ENCODE assay signal across 9 cellular contexts in the genomic region with DNA sequence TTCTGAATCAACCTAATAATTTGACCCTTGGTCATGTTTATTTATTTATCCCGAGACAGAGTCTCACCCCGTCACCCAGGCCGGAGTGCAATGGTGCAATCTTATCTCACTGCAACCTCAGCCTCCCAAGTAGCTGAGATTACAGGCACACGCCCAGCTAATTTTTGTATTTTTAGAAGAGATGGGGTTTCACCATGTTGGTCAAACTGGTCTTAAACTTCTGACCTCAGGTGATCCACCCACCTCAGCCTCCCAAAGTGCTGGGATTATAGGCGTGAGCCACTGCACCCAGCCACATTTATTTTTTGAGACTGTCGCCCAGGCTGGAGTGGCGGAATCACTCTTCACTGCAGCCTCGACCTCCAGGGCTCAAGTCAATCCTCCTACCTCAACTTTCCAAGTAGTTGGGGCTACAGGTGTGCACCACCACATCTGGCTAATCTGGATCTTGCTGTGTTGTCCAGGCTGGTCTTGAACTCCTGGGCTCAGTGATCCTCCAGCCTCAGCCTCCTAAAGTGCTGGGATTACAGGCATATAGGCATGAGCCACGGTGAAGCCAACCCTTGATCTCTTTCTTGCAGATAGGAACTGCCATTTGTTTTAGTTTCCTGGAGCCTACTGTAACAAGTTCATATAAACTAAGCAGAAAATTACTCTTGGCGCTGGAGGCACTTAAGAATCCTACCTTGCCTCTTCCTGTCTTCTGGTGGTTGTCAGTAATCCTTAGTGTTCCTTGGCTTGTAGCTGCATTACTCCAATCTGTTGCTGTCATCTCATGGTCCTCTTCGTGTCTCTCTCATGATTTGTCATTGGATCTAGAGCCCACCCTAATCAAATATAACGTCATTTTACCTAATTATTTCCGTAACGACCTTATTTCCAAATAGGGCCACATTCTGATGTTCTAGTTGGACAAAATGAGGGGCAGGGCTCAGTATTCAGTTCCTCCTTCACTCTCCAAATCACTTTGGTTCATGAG. TPM values are rescaled to one million over a fixed set of nuclear protein-coding genes. Genes with fewer than 3 reads are reported as not detected.
DNase-seq lines count a peak whose midpoint lies in the region; ATAC-seq and TF ChIP-seq lines count a peak whose summit lies in the region.
"Had no signal": no experiment of that assay in that cellular context is flagged by ENCODE, and none has a peak within 500 bp of the region (broad histone marks: within the 10 kb centered on the region; RNA-seq: fewer than 3 reads in every experiment).

No MANE protein-coding gene starts in this region.

- peak overlapping the region; percentile 91 for H3K9ac ChIP-seq in Karpas-422 (ENCODE audit: low read length)

- peaks cover 52% of the 10 kb centered on the region for H3K79me2 ChIP-seq in Karpas-422 (ENCODE audit: low read length)

- no peak for TF ChIP-seq POLR2A in sigmoid colon (IDR thresholded peaks at IDR 0.05)

- H3K36me3 ChIP-seq in Caco-2 (ENCODE audit: control insufficient read depth, insufficient read depth, low read length) (peaks cover 9% of the 10 kb centered on the region), Karpas-422 (ENCODE audit: insufficient read depth, low read length) (peaks cover 41% of the 10 kb centered on the region), muscle layer of duodenum (ENCODE audit: control insufficient read depth in 1 of 2, insufficient read depth in 2 of 2, low read length in 2 of 2) (peaks cover 30 to 31% of the 10 kb centered on the region in 2 donors), sigmoid colon (peaks cover 6 to 48% (median 18%) of the 10 kb centered on the region in 4 donors), mucosa of descending colon (ENCODE audit: low read depth) (no peaks in the 10 kb centered on the region)

- CTCF ChIA-PET in Caco-2 (lab: Charles Lee) = no interaction called here
- CTCF ChIA-PET in MCF 10A (lab: Yijun Ruan, JAX) = interaction anchor here (1.2 kb wide), 1 partner anchor 25 kb away, joined by 4 read pairs; no protein-coding TSS in a partner anchor

- no peaks in the 10 kb centered on the region for H3K9me3 Mint-ChIP-seq in Caco-2 (ENCODE audit: unreplicated experiment)
- H3K9me3 Mint-ChIP-seq in MCF 10A (ENCODE audit: unreplicated experiment) = no peaks in the 10 kb centered on the region

- H3K4me2 ChIP-seq in Karpas-422 (ENCODE audit: low read depth, low read length, poor library complexity, severe bottlenecking) = peak overlapping the region; percentile 90

- H3K27ac Mint-ChIP-seq in Caco-2 (ENCODE audit: unreplicated experiment) = peak overlapping the region; percentile 80
- H3K27ac Mint-ChIP-seq in MCF 10A (ENCODE audit: low read depth, unreplicated experiment) = peak overlapping the region; percentile 92

- TF ChIP-seq CTCF in Caco-2 (IDR thresholded peaks at IDR 0.05; ENCODE audit: insufficient read depth in 1 of 2, low read depth in 1 of 2, low read length in 1 of 2, severe bottlenecking in 1 of 2, unreplicated experiment in 1 of 2) = no peak
- no peak for TF ChIP-seq CTCF in MCF 10A (IDR thresholded peaks at IDR 0.05; ENCODE audit: unreplicated experiment)
- no peak for TF ChIP-seq CTCF in sigmoid colon (IDR thresholded peaks at IDR 0.05)
- no peak for TF ChIP-seq CTCF in mucosa of descending colon (IDR thresholded peaks at IDR 0.05)

- H3K27me3 ChIP-seq in Caco-2 (replicated peaks; ENCODE audit: control insufficient read depth, insufficient read depth, low read length) (no peaks in the 10 kb centered on the region), Karpas-422 (ENCODE audit: low read length) (no peaks in the 10 kb centered on the region), muscle layer of duodenum (ENCODE audit: low read depth, low read length) (no peaks in the 10 kb centered on the region), sigmoid colon (no peaks in the 10 kb centered on the region)

- peaks cover 40% of the 10 kb centered on the region for H4K20me1 ChIP-seq in Karpas-422 (ENCODE audit: insufficient read depth, low read depth, low read length)

- no peak for DNase-seq in Caco-2
- DNase-seq in Karpas-422 = peak; percentile 81
- no peak for DNase-seq in MCF 10A (ENCODE audit: unreplicated experiment)
- no peak for DNase-seq in sigmoid colon
- no peak for DNase-seq in mucosa of descending colon
- no peak for DNase-seq in middle frontal gyrus (ENCODE audit: extremely low spot score, low spot score)
- no peak for DNase-seq in central memory CD4-positive, alpha-beta T cell
- DNase-seq: activated CD8-positive, alpha-beta memory T cell treated with anti-CD3 and anti-CD28 coated beads, Interleukin-2, amount 50 U/mL, for 4 hours had no signal

- peaks cover 24% of the 10 kb centered on the region for H3K4me1 Mint-ChIP-seq in Caco-2 (ENCODE audit: low read depth, unreplicated experiment)
- H3K4me1 Mint-ChIP-seq in MCF 10A (ENCODE audit: insufficient read depth, unreplicated experiment) = peaks cover 36% of the 10 kb centered on the region

- no peak for TF ChIP-seq EP300 in sigmoid colon (IDR thresholded peaks at IDR 0.05)

- H3K36me3 Mint-ChIP-seq in Caco-2 (ENCODE audit: insufficient read depth, unreplicated experiment) (peaks cover 80% of the 10 kb centered on the region), MCF 10A (ENCODE audit: insufficient read depth, unreplicated experiment) (peaks cover 74% of the 10 kb centered on the region)

- no peak for ATAC-seq in mucosa of descending colon

- H3K9me2 ChIP-seq in Karpas-422 (replicated peaks; ENCODE audit: insufficient read depth, low read length) = no peaks in the 10 kb centered on the region

- H3K4me3 Mint-ChIP-seq in Caco-2 (ENCODE audit: unreplicated experiment) = peak overlapping the region; percentile 95
- peak overlapping the region; percentile 99 for H3K4me3 Mint-ChIP-seq in MCF 10A (ENCODE audit: unreplicated experiment)

- H3K27ac ChIP-seq in Karpas-422 (ENCODE audit: low read length) (peak overlapping the region; percentile 83), muscle layer of duodenum (ENCODE audit: low read length) (peak overlapping the region; percentile 41), sigmoid colon (peak overlapping the region in 1 of 4 donors; percentile 5)

- POLR2A ChIA-PET in Caco-2 (lab: Charles Lee) = interaction anchor here (0.6 kb wide), 1 partner anchor 43 kb away, joined by 7 read pairs; no protein-coding TSS in a partner anchor
- POLR2A ChIA-PET in MCF 10A (lab: Yijun Ruan, JAX) = interaction anchor here (1.0 to 2.6 kb wide), 6 partner anchors 15 to 303 kb away, joined by 3 to 43 read pairs (median 4); a partner anchor contains a TSS

- WGBS in sigmoid colon, 2 donors = 23 to 62% methylated on average over 14 of the region's 14 CpGs

- H3K27me3 Mint-ChIP-seq in Caco-2 (ENCODE audit: insufficient read depth, unreplicated experiment) (no peaks in the 10 kb centered on the region), MCF 10A (ENCODE audit: insufficient read depth, unreplicated experiment) (no peaks in the 10 kb centered on the region)

- no peak overlapping the region for H2AFZ ChIP-seq in Karpas-422 (ENCODE audit: low read length)

- BruUV-seq in Caco-2 (replicated peaks; lab: Mats Ljungman, UMichigan) (no TSS peak), MCF 10A (replicated peaks; lab: Mats Ljungman, UMichigan) (no TSS peak)

- H3K4me1 ChIP-seq in Caco-2 = peaks cover 18% of the 10 kb centered on the region
- peaks cover 78% of the 10 kb centered on the region for H3K4me1 ChIP-seq in Karpas-422 (ENCODE audit: low read length)
- peaks cover 16 to 78% of the 10 kb centered on the region in 2 donors for H3K4me1 ChIP-seq in muscle layer of duodenum (ENCODE audit: control insufficient read depth in 1 of 2, insufficient read depth in 2 of 2, low read length in 2 of 2)
- H3K4me1 ChIP-seq in sigmoid colon = peaks cover 0 to 74% (median 70%) of the 10 kb centered on the region in 4 donors
- peaks cover 53% of the 10 kb centered on the region for H3K4me1 ChIP-seq in mucosa of descending colon (ENCODE audit: low read depth)

- H3K4me3 ChIP-seq in Caco-2 (ENCODE audit: low read depth, low read length) = 0 out of 2 replicates have a peak overlapping the region, but pooled peaks have one; percentile 6
- H3K4me3 ChIP-seq in Karpas-422 (ENCODE audit: low read length) = peak overlapping the region; percentile 80
- peak overlapping the region in 1 of 2 donors; percentile 1 for H3K4me3 ChIP-seq in muscle layer of duodenum (ENCODE audit: low read depth in 1 of 2, low read length in 2 of 2)
- H3K4me3 ChIP-seq in sigmoid colon = no peak overlapping the region
- H3K4me3 ChIP-seq in mucosa of descending colon = no peak overlapping the region

- intact Hi-C loops in Caco-2 (cut with micrococcal nuclease; ENCODE audit: unreplicated experiment) = no loop called here
- intact Hi-C loops in MCF 10A (cut with micrococcal nuclease) = no loop called here
- intact Hi-C loops in sigmoid colon (cut with DNase I) = loop anchor here (5.0 to 10.0 kb wide), 3 partner anchors 72 to 1609 kb away; a partner anchor contains a TSS
- intact Hi-C loops in mucosa of descending colon (cut with DNase I, micrococcal nuclease) = no loop called here

- H3K9me3 ChIP-seq in Caco-2 = no peaks in the 10 kb centered on the region
- no peaks in the 10 kb centered on the region for H3K9me3 ChIP-seq in Karpas-422 (ENCODE audit: low read length)
- H3K9me3 ChIP-seq in muscle layer of duodenum (ENCODE audit: control insufficient read depth in 1 of 2, low read length in 2 of 2) = no peaks in the 10 kb centered on the region
- H3K9me3 ChIP-seq in sigmoid colon = no peaks in the 10 kb centered on the region
- H3K9me3 ChIP-seq in mucosa of descending colon = no peaks in the 10 kb centered on the region

RNA-seq across cellular contexts. Expression of a gene that starts 2.3 kb away (rescaled TPM):
- total RNA-seq in Caco-2 (2022) = 2,340 and 2,366 TPM in 2 replicates
- 7,996 and 13,063 TPM in 2 replicates for total RNA-seq in Karpas-422 (2014; rRNA removed; shearing (Covaris generic); ENCODE audit: low replicate concordance)
- total RNA-seq in MCF 10A (2022) = 4,063 and 4,680 TPM in 2 replicates
- 1,000 to 10,000 TPM; 2,427 to 4,810 (median 4,005) TPM for total RNA-seq in sigmoid colon
- 1,000 to 10,000 TPM; 3,648 to 7,566 (median 5,490) TPM for polyA plus RNA-seq in sigmoid colon
- 1,000 to 10,000 TPM; 1,579 to 1,936 (median 1,680) TPM for total RNA-seq in mucosa of descending colon

RNA-seq across cellular contexts. Expression of a gene that starts 2.5 kb away (rescaled TPM):
- total RNA-seq in Caco-2 (2022) (55.1 and 55.6 TPM in 2 replicates), MCF 10A (2022) (47.8 and 49.7 TPM in 2 replicates), sigmoid colon (10 to 100 TPM; 26.2 to 44.6 (median 33.5) TPM), mucosa of descending colon (10 to 100 TPM; 58.2 to 82.6 (median 72.7) TPM)
- total RNA-seq in Karpas-422 (2014; rRNA removed; shearing (Covaris generic); ENCODE audit: low replicate concordance) = 21.6 and 76.5 TPM in 2 replicates
- 10 to 100 TPM; 23.4 to 51.2 (median 26.4) TPM for polyA plus RNA-seq in sigmoid colon

RNA-seq across cellular contexts. Expression of a gene that starts 2.7 kb away (rescaled TPM):
- 0.34 and 0.67 TPM in 2 replicates for total RNA-seq in Caco-2 (2022)
- total RNA-seq in Karpas-422 (2014; rRNA removed; shearing (Covaris generic); ENCODE audit: low replicate concordance) = 3.4 and 16.2 TPM in 2 replicates
- 0.37 and 0.58 TPM in 2 replicates for total RNA-seq in MCF 10A (2022)
- 10 to 100 TPM in 3 of 4 donors, 1 to 10 TPM in 1; 7.2 to 22.2 (median 13.3) TPM for total RNA-seq in sigmoid colon
- 10 to 100 TPM; 19.2 to 23.6 (median 21.7) TPM for polyA plus RNA-seq in sigmoid colon
- 10 to 100 TPM; 21.6 to 41.7 (median 24.2) TPM for total RNA-seq in mucosa of descending colon

RNA-seq across cellular contexts. Expression of a gene that starts 14.8 kb away (rescaled TPM):
- total RNA-seq in Caco-2 (2022) (58.2 and 62.2 TPM in 2 replicates), MCF 10A (2022) (53.1 and 57.0 TPM in 2 replicates), sigmoid colon (10 to 100 TPM; 28.2 to 41.6 (median 37.4) TPM), mucosa of descending colon (10 to 100 TPM; 25.5 to 37.9 (median 30.9) TPM)
- total RNA-seq in Karpas-422 (2014; rRNA removed; shearing (Covaris generic); ENCODE audit: low replicate concordance) = 59.6 and 91.1 TPM in 2 replicates
- polyA plus RNA-seq in sigmoid colon = 10 to 100 TPM; 15.3 to 51.2 (median 30.0) TPM

RNA-seq across cellular contexts. Expression of a gene that starts 15.2 kb away (rescaled TPM):
- total RNA-seq in Caco-2 (2022) = 65.9 and 81.8 TPM in 2 replicates
- 66.7 and 126 TPM in 2 replicates for total RNA-seq in Karpas-422 (2014; rRNA removed; shearing (Covaris generic); ENCODE audit: low replicate concordance)
- 54.7 and 67.1 TPM in 2 replicates for total RNA-seq in MCF 10A (2022)
- total RNA-seq in sigmoid colon = 10 to 100 TPM in 3 of 4 donors, 1 to 10 TPM in 1; 7.5 to 56.1 (median 31.8) TPM
- 100 to 1,000 TPM; 131 to 173 (median 144) TPM for polyA plus RNA-seq in sigmoid colon
- total RNA-seq in mucosa of descending colon = 10 to 100 TPM; 37.9 to 50.1 (median 40.2) TPM

Comparison
In these comparisons a context has a peak if more than half of its experiments do, and no peak if none do; other contexts are left out.
1. H3K4me3 ChIP-seq: peak in Caco-2 (single experiment) and Karpas-422 (single experiment); none in sigmoid colon (0 of 4) and mucosa of descending colon (single experiment).